15 cellular contexts compared by ENCODE assay signal in the genomic region with DNA sequence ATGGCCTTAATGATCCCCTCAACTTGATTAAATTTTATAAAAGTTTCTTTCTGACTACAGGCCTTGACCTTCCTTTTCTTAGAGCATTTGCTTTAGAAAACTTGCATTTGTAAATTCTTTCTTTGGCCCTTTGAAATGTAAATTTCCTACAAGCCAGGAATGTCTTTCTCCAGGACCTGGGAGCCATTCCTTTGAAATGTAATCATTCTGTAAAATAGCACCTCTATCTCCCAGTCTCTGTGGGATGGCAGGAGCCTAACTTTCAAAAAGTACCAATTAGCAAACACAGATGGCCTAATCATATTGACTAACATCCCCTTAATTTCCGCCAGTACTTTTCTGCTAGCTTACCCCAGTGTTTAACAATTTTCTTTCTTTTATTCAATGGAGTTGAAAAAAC.
"Had no signal": no experiment of that assay in that cellular context is flagged by ENCODE, and none has a peak within 500 bp of the region (broad histone marks: within the 10 kb centered on the region; RNA-seq: fewer than 3 reads in every experiment).

No MANE protein-coding gene starts in this region.

- H3K4me3 Mint-ChIP-seq: activated CD4-positive, alpha-beta memory T cell treated with anti-CD3 and anti-CD28 coated beads for 36 hours; activated naive CD8-positive, alpha-beta T cell treated with anti-CD3 and anti-CD28 coated beads, Interleukin-2, amount 10 ng/mL, durations not matched to agents 7 days and 5 days; nephron progenitor cell had no signal

- H3K4me1 Mint-ChIP-seq: activated naive CD8-positive, alpha-beta T cell treated with anti-CD3 and anti-CD28 coated beads, Interleukin-2, amount 10 ng/mL, durations not matched to agents 7 days and 5 days; nephron progenitor cell had no signal

- DNase-seq: activated CD4-positive, alpha-beta memory T cell treated with anti-CD3 and anti-CD28 coated beads for 36 hours; activated CD4-positive, alpha-beta T cell treated with anti-CD3 and anti-CD28 coated beads for 1 hour; activated gamma-delta T cell; activated naive CD8-positive, alpha-beta T cell treated with anti-CD3 and anti-CD28 coated beads, Interleukin-2, amount 10 ng/mL, durations not matched to agents 7 days and 5 days; activated T-cell treated with anti-CD3 and anti-CD28 coated beads, Interleukin-2, amount 50 U/mL, for 48 hours; aorta; colonic mucosa; heart left ventricle; mammary epithelial cell; nephron progenitor cell; small intestine; thyroid gland; uterus had no signal

- H3K27me3 Mint-ChIP-seq: activated CD4-positive, alpha-beta memory T cell treated with anti-CD3 and anti-CD28 coated beads for 36 hours; activated naive CD8-positive, alpha-beta T cell treated with anti-CD3 and anti-CD28 coated beads, Interleukin-2, amount 10 ng/mL, durations not matched to agents 7 days and 5 days had no signal

- H3K4me1 ChIP-seq: colonic mucosa, heart left ventricle, right atrium auricular region, thyroid gland, uterus had no signal

- H3K36me3 Mint-ChIP-seq: activated CD4-positive, alpha-beta memory T cell treated with anti-CD3 and anti-CD28 coated beads for 36 hours; activated naive CD8-positive, alpha-beta T cell treated with anti-CD3 and anti-CD28 coated beads, Interleukin-2, amount 10 ng/mL, durations not matched to agents 7 days and 5 days had no signal

- H3K27ac Mint-ChIP-seq: activated CD4-positive, alpha-beta memory T cell treated with anti-CD3 and anti-CD28 coated beads for 36 hours; activated naive CD8-positive, alpha-beta T cell treated with anti-CD3 and anti-CD28 coated beads, Interleukin-2, amount 10 ng/mL, durations not matched to agents 7 days and 5 days; nephron progenitor cell had no signal

- H3K4me3 ChIP-seq: cardiac muscle cell, colonic mucosa, heart left ventricle, right atrium auricular region, thyroid gland, uterus had no signal

- H3K36me3 ChIP-seq: cardiac muscle cell, colonic mucosa, heart left ventricle, right atrium auricular region, thyroid gland, uterus had no signal

- H3K27ac ChIP-seq: cardiac muscle cell, colonic mucosa, heart left ventricle, right atrium auricular region, thyroid gland, uterus had no signal

- FAIRE-seq: small intestine had no signal

- H3K9me3 Mint-ChIP-seq: nephron progenitor cell had no signal

- H3K9me3 ChIP-seq: colonic mucosa, right atrium auricular region, thyroid gland, uterus had no signal

- ATAC-seq: heart left ventricle had no signal

- H3K27me3 ChIP-seq: cardiac muscle cell, colonic mucosa, heart left ventricle, right atrium auricular region, thyroid gland, uterus had no signal
